In the genomic region with DNA sequence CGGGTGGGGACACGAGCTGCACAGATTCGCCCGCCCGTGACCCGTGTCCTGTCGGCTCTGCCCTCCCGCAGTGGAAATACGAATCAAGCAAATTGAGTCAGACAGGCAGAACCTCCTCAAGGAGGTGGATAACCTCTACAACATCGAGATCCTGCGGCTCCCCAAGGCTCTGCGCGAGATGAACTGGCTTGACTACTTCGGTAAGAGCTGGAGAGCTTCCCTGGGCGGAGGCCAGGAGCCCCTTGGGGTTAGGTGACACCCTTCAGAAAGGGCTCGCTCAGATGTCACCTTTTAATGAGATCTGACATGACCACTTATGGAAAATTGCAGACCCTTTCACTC, we compare ENCODE assay signal across 8 cellular contexts. TPM values are rescaled to one million over a fixed set of nuclear protein-coding genes. Genes with fewer than 3 reads are reported as not detected.
DNase-seq lines count a peak whose midpoint lies in the region; ATAC-seq and TF ChIP-seq lines count a peak whose summit lies in the region.

No MANE protein-coding gene starts in this region.

- H3K27ac ChIP-seq in HUES6 (ENCODE audit: low read depth, low read length) (peak overlapping the region; percentile 37; the same call in 1 of the 2 replicates), mammary epithelial cell (ENCODE audit: insufficient read depth, low read depth, low read length) (peak overlapping the region; percentile 89), muscle layer of duodenum (ENCODE audit: low read length) (no peak overlapping the region)

- in situ Hi-C loops in mammary epithelial cell (cut with MboI; ENCODE audit: low sequenced_read_pairs in 2 of 2), result loop anchor here in 1 of 2 donors (25.0 kb wide), 1 partner anchor 231 kb away; the partner anchor contains the start of gene ZC3H12A

- H3K36me3 ChIP-seq in HUES6 (ENCODE audit: control insufficient read depth, insufficient read depth, low read length) (peaks cover 41% of the 10 kb centered on the region), mammary epithelial cell (ENCODE audit: insufficient read depth, low read length) (peaks cover 20% of the 10 kb centered on the region), muscle layer of duodenum (ENCODE audit: control insufficient read depth in 1 of 2, insufficient read depth in 2 of 2, low read length in 2 of 2) (peaks cover 0 to 3% of the 10 kb centered on the region in 2 donors)

- dilution Hi-C loops in mammary epithelial cell (cut with HindIII; ENCODE audit: low sequenced_read_pairs), result no loop called here

- 1% methylated on average over 13 of the region's 16 CpGs for WGBS in mammary epithelial cell (ENCODE audit: low coverage, missing lambda C conversion rate)

- peak overlapping the region; percentile 100 for H2AFZ ChIP-seq in mammary epithelial cell (ENCODE audit: low read depth, low read length)

- H3K9me3 ChIP-seq in HUES6 (ENCODE audit: control insufficient read depth, insufficient read depth, low read depth, low read length), result no peaks in the 10 kb centered on the region
- H3K9me3 ChIP-seq in mammary epithelial cell (replicated peaks; ENCODE audit: insufficient read depth, low read length), result no peaks in the 10 kb centered on the region
- H3K9me3 ChIP-seq in muscle layer of duodenum (ENCODE audit: control insufficient read depth in 1 of 2, low read length in 2 of 2), result no peaks in the 10 kb centered on the region

- TF ChIP-seq CTCF in AG10803 (conservative IDR thresholded peaks at IDR 0.05; ENCODE audit: low read length), result no peak
- TF ChIP-seq CTCF in mammary epithelial cell (conservative IDR thresholded peaks at IDR 0.05 in 1 of 2, IDR thresholded peaks at IDR 0.05 in 1 of 2; ENCODE audit: extremely low read depth in 1 of 2, insufficient read depth in 1 of 2, low read depth in 1 of 2, low read length in 2 of 2), result no peak

- H3K4me3 ChIP-seq in AG10803 (ENCODE audit: low read length), result peak overlapping the region; percentile 96
- peak overlapping the region; percentile 92 for H3K4me3 ChIP-seq in HUES6 (ENCODE audit: low read depth, low read length)
- H3K4me3 ChIP-seq in mammary epithelial cell (replicated peaks in 1 of 3; ENCODE audit: insufficient read depth in 1 of 3, low read depth in 2 of 3, low read length in 3 of 3), result peak overlapping the region; percentile 78 to 99 (median 80)
- H3K4me3 ChIP-seq in muscle layer of duodenum (ENCODE audit: low read depth in 1 of 2, low read length in 2 of 2), result peak overlapping the region; percentile 91 to 99

- no peaks in the 10 kb centered on the region for H4K20me1 ChIP-seq in mammary epithelial cell (ENCODE audit: insufficient read depth, low read length)

- peaks cover 88% of the 10 kb centered on the region for H3K79me2 ChIP-seq in mammary epithelial cell (ENCODE audit: insufficient read depth, low read length)

- intact Hi-C loops in mammary epithelial cell (cut with micrococcal nuclease), result loop anchor here (1.0 to 5.0 kb wide), 6 partner anchors 44 to 216 kb away; partner anchors contain the start of gene DNALI1

- CTCF ChIA-PET in mammary epithelial cell (lab: Charles Lee; ENCODE audit: low non-redundant PET), result no interaction called here

- H3K4me1 ChIP-seq in HUES6 (ENCODE audit: control insufficient read depth, insufficient read depth, low read length), result peaks cover 11% of the 10 kb centered on the region
- H3K4me1 ChIP-seq in mammary epithelial cell (ENCODE audit: insufficient read depth, low read length), result peaks cover 22% of the 10 kb centered on the region
- peaks cover 17 to 36% of the 10 kb centered on the region in 2 donors for H3K4me1 ChIP-seq in muscle layer of duodenum (ENCODE audit: control insufficient read depth in 1 of 2, insufficient read depth in 2 of 2, low read length in 2 of 2)

- peak overlapping the region; percentile 72 for H3K4me2 ChIP-seq in mammary epithelial cell (ENCODE audit: insufficient read depth, low read depth, low read length)

- H3K27me3 ChIP-seq in HUES6 (ENCODE audit: control insufficient read depth, insufficient read depth, low read length) (no peaks in the 10 kb centered on the region; the same call in 1 of the 2 replicates), mammary epithelial cell (ENCODE audit: insufficient read depth, low read length) (no peaks in the 10 kb centered on the region), muscle layer of duodenum (ENCODE audit: low read depth, low read length) (no peaks in the 10 kb centered on the region)

- DNase-seq in AG10803 (ENCODE audit: low read depth) (no peak), mammary epithelial cell (no peak), DMS53 treated with DMSO at 0.1 percent for 48 hours (lab: John Stamatoyannopoulos, UW; ENCODE audit: unreplicated experiment) (no peak), KG1 (lab: John Stamatoyannopoulos, UW) (no peak)

- H3K9ac ChIP-seq in HUES6 (ENCODE audit: low read length) (peak overlapping the region; percentile 92), mammary epithelial cell (ENCODE audit: insufficient read depth, low read length) (peak overlapping the region; percentile 95)

- no peak for ATAC-seq in HG02870 (IDR thresholded peaks at IDR 0.05; ENCODE audit: unreplicated experiment)
- ATAC-seq in GM18870 (IDR thresholded peaks at IDR 0.05; ENCODE audit: unreplicated experiment), result no peak

- BruUV-seq in mammary epithelial cell (replicated peaks; lab: Mats Ljungman, UMichigan), result no TSS peak

RNA-seq across cellular contexts. Expression of gene CDCA8, which starts 0.5 kb away (rescaled TPM):
- total RNA-seq in mammary epithelial cell, result 10 to 100 TPM in 1 of 2 donors, 1 to 10 TPM in 1; 1.0 to 30.0 TPM
- polyA plus RNA-seq in mammary epithelial cell, result 47.0 TPM
- 32.4 TPM for polyA minus RNA-seq in mammary epithelial cell

RNA-seq across cellular contexts. Expression of gene RSPO1, which starts 58.1 kb away (rescaled TPM):
- total RNA-seq in mammary epithelial cell, result not detected
- polyA plus RNA-seq in mammary epithelial cell, result not detected
- polyA minus RNA-seq in mammary epithelial cell, result not detected
